15 cellular contexts compared by ENCODE assay signal in the genomic region with DNA sequence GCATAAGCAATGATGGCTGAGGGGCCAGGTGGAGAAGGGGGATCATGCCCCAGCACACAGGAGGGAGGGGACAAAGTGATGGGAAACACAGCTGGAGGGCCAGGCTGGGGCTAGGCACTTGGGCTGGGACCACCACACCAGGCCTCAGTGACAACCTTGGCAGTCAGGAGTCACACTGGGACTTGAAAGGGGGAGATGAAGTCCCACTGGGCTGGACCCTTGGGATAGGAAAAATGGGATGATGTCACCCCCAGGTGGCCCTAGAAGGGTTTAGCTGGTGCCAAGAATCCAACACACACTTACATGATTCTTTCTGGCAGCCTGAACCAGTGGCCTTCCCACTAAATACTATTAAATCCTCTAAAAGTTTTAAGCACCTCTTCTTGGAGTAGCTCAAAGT. TPM values are rescaled to one million over a fixed set of nuclear protein-coding genes. Genes with fewer than 3 reads are reported as not detected.
A peak's percentile ranks its signal among the peaks of the same experiment; 100 is the strongest.
DNase-seq lines count a peak whose midpoint lies in the region; ATAC-seq, FAIRE-seq and TF ChIP-seq lines count a peak whose summit lies in the region.
"Had no signal": no experiment of that assay in that cellular context is flagged by ENCODE, and none has a peak within 500 bp of the region (broad histone marks: within the 10 kb centered on the region; RNA-seq: fewer than 3 reads in every experiment).

No MANE protein-coding gene starts in this region.

- no peaks in the 10 kb centered on the region for H4K20me1 ChIP-seq in keratinocyte (ENCODE audit: control insufficient read depth, extremely low read depth, insufficient read depth, low read length)

- H3K4me3 Mint-ChIP-seq in activated naive CD8-positive, alpha-beta T cell treated with anti-CD3 and anti-CD28 coated beads for 36 hours = peak overlapping the region; percentile 44
- H3K4me3 Mint-ChIP-seq: T-helper 2 cell treated with Interferon-gamma antibody and Interleukin-4, amounts not matched to agents 5 μg/mL and 100 μg/mL, for 36 hours had no signal

- H3K36me3 ChIP-seq in A673 (ENCODE audit: insufficient read depth, low read length, poor library complexity, severe bottlenecking) (no peaks in the 10 kb centered on the region), keratinocyte (ENCODE audit: control insufficient read depth in 2 of 2, extremely low read depth in 1 of 2, insufficient read depth in 2 of 2, low read length in 2 of 2) (peaks cover 4% of the 10 kb centered on the region in 2 experiments)

- H3K4me1 ChIP-seq in A673 (ENCODE audit: insufficient read depth, low read length, poor library complexity, severe bottlenecking) (peaks cover 28% of the 10 kb centered on the region), keratinocyte (ENCODE audit: control insufficient read depth, extremely low read depth, insufficient read depth, low read length) (peaks cover 19% of the 10 kb centered on the region)

- no peak for ATAC-seq in HG03175 (IDR thresholded peaks at IDR 0.05; ENCODE audit: unreplicated experiment)
- no peak for ATAC-seq in HG03571 (IDR thresholded peaks at IDR 0.05; ENCODE audit: unreplicated experiment)
- ATAC-seq in HG03025 (IDR thresholded peaks at IDR 0.05; ENCODE audit: low FRiP score, unreplicated experiment) = no peak
- ATAC-seq: heart right ventricle had no signal

- no peaks in the 10 kb centered on the region for H3K9me1 ChIP-seq in keratinocyte (ENCODE audit: control insufficient read depth, extremely low read depth, insufficient read depth, low read length)

- H3K4me3 ChIP-seq in A673 (ENCODE audit: low read depth, low read length, poor library complexity, severe bottlenecking) = no peak overlapping the region
- no peak overlapping the region for H3K4me3 ChIP-seq in keratinocyte (ENCODE audit: control insufficient read depth in 2 of 3, extremely low read depth in 1 of 3, insufficient read depth in 2 of 3, low read depth in 1 of 3, low read length in 3 of 3)
- H3K4me3 ChIP-seq: heart right ventricle had no signal

- CTCF ChIA-PET in A673 (lab: Charles Lee) = no interaction called here

- TF ChIP-seq CTCF in A673 (conservative IDR thresholded peaks at IDR 0.05; ENCODE audit: low read depth, low read length) (no peak), keratinocyte (optimal IDR thresholded peaks at IDR 0.05 in 1 of 3, IDR thresholded peaks at IDR 0.05 in 1 of 3, conservative IDR thresholded peaks at IDR 0.05 in 1 of 3; ENCODE audit: extremely low read depth in 1 of 3, insufficient read depth in 2 of 3, low read length in 3 of 3) (peak in 2 of 3 experiments; percentile 9 to 38)

- peaks cover 61% of the 10 kb centered on the region for H3K79me2 ChIP-seq in keratinocyte (ENCODE audit: control insufficient read depth, insufficient read depth, low read length)

- POLR2A ChIA-PET in A673 (lab: Charles Lee; ENCODE audit: low non-redundant PET) = no interaction called here

- no peak for FAIRE-seq in keratinocyte (lab: Jason Lieb, UNC)

- H3K9ac ChIP-seq in keratinocyte (ENCODE audit: control insufficient read depth, extremely low read depth, insufficient read depth, low read length) = no peak overlapping the region

- H3K27ac Mint-ChIP-seq in activated naive CD8-positive, alpha-beta T cell treated with anti-CD3 and anti-CD28 coated beads for 36 hours = peak overlapping the region; percentile 95
- H3K27ac Mint-ChIP-seq: T-helper 2 cell treated with Interferon-gamma antibody and Interleukin-4, amounts not matched to agents 5 μg/mL and 100 μg/mL, for 36 hours had no signal

- no peaks in the 10 kb centered on the region for H3K9me3 Mint-ChIP-seq in activated naive CD8-positive, alpha-beta T cell treated with anti-CD3 and anti-CD28 coated beads for 36 hours
- H3K9me3 Mint-ChIP-seq: T-helper 2 cell treated with Interferon-gamma antibody and Interleukin-4, amounts not matched to agents 5 μg/mL and 100 μg/mL, for 36 hours had no signal

- H3K4me1 Mint-ChIP-seq in activated naive CD8-positive, alpha-beta T cell treated with anti-CD3 and anti-CD28 coated beads for 36 hours = peaks cover 91% of the 10 kb centered on the region

- H3K9me3 ChIP-seq in A673 (ENCODE audit: low read depth, low read length, poor library complexity, severe bottlenecking) = no peaks in the 10 kb centered on the region
- no peaks in the 10 kb centered on the region for H3K9me3 ChIP-seq in keratinocyte (ENCODE audit: control insufficient read depth, low read depth, low read length)
- H3K9me3 ChIP-seq: heart right ventricle had no signal

- BruUV-seq in A673 (replicated peaks; lab: Mats Ljungman, UMichigan) = no TSS peak

- no peak for DNase-seq in A673 (ENCODE audit: low spot score)
- DNase-seq in EH (ENCODE audit: low read depth) = peak; percentile 42
- DNase-seq in activated naive CD8-positive, alpha-beta T cell treated with anti-CD3 and anti-CD28 coated beads for 36 hours = no peak
- DNase-seq in keratinocyte (ENCODE audit: low read depth, low spot score) = no peak
- no peak for DNase-seq in NCI-H510A treated with DMSO at 0.1 percent for 48 hours (lab: John Stamatoyannopoulos, UW)
- DNase-seq: cortex of kidney, heart right ventricle, NCI-H1417 treated with DMSO at 0.1 percent for 48 hours had no signal

- no peaks in the 10 kb centered on the region for H3K27me3 Mint-ChIP-seq in activated naive CD8-positive, alpha-beta T cell treated with anti-CD3 and anti-CD28 coated beads for 36 hours

- H2AFZ ChIP-seq in keratinocyte (ENCODE audit: control insufficient read depth, low read length) = no peak overlapping the region

- no peak overlapping the region for H3K4me2 ChIP-seq in keratinocyte (ENCODE audit: control insufficient read depth, extremely low read depth, insufficient read depth, low read depth, low read length)

- peaks cover 51% of the 10 kb centered on the region for H3K36me3 Mint-ChIP-seq in activated naive CD8-positive, alpha-beta T cell treated with anti-CD3 and anti-CD28 coated beads for 36 hours

- dilution Hi-C loops in keratinocyte (cut with MboI; ENCODE audit: extremely low pct_ligation_motif_present, low sequenced_read_pairs) = no loop called here

- peak overlapping the region; percentile 56 for H3K27ac ChIP-seq in A673 (ENCODE audit: low read depth, low read length, poor library complexity, severe bottlenecking)
- H3K27ac ChIP-seq in keratinocyte (ENCODE audit: control insufficient read depth, insufficient read depth, low read length) = no peak overlapping the region

- H3K27me3 ChIP-seq in A673 (replicated peaks; ENCODE audit: insufficient read depth, low read depth, low read length, poor library complexity) (no peaks in the 10 kb centered on the region), keratinocyte (ENCODE audit: control insufficient read depth, extremely low read depth, insufficient read depth, low read length) (no peaks in the 10 kb centered on the region)
- H3K27me3 ChIP-seq: heart right ventricle had no signal

- intact Hi-C loops in A673 (cut with micrococcal nuclease; ENCODE audit: unreplicated experiment) = no loop called here

RNA-seq across cellular contexts. Expression of a gene that starts 17.1 kb away (rescaled TPM):
- 50.1 and 50.3 TPM in 2 replicates for total RNA-seq in A673 (2021)
- total RNA-seq in activated naive CD8-positive, alpha-beta T cell treated with anti-CD3 and anti-CD28 coated beads for 36 hours = 10 to 100 TPM; 52.3 to 56.1 TPM
- polyA plus RNA-seq in keratinocyte = 18.4 to 46.0 TPM (median 19.7 TPM) in 3 replicates
- 19.9 TPM for polyA plus RNA-seq in keratinocyte (2011; ENCODE audit: low read depth)
- 14.4 and 22.8 TPM in 2 replicates for polyA plus RNA-seq in keratinocyte (2011; cell fraction: cytosol; rRNA removed)
- polyA plus RNA-seq in keratinocyte (2011; cell fraction: nucleus; rRNA removed) = 54.4 and 73.4 TPM in 2 replicates
- polyA plus RNA-seq in keratinocyte (2012; ENCODE audit: low replicate concordance) = 17.7 and 30.4 TPM in 2 replicates
- polyA minus RNA-seq in keratinocyte = 30.1 to 46.5 TPM (median 44.2 TPM) in 3 replicates
- 45.1 TPM for polyA minus RNA-seq in keratinocyte (2011; cell fraction: cytosol; rRNA and poly(A)+ RNA removed)
- 27.1 and 27.3 TPM in 2 replicates for polyA minus RNA-seq in keratinocyte (2011; cell fraction: nucleus; rRNA and poly(A)+ RNA removed)

RNA-seq across cellular contexts. Expression of a gene that starts 45.2 kb away (rescaled TPM):
- not detected in 2 replicates for total RNA-seq in A673 (2021)
- total RNA-seq in activated naive CD8-positive, alpha-beta T cell treated with anti-CD3 and anti-CD28 coated beads for 36 hours = not detected
- not detected in 3 replicates for polyA plus RNA-seq in keratinocyte
- polyA plus RNA-seq in keratinocyte (2011; ENCODE audit: low read depth) = not detected
- not detected in 2 replicates for polyA plus RNA-seq in keratinocyte (2011; cell fraction: cytosol; rRNA removed)
- not detected in 2 replicates for polyA plus RNA-seq in keratinocyte (2011; cell fraction: nucleus; rRNA removed)
- polyA plus RNA-seq in keratinocyte (2012; ENCODE audit: low replicate concordance) = not detected in 2 replicates
- polyA minus RNA-seq in keratinocyte = 0.06 to 0.13 TPM in 2 of 3 replicates, not detected in the other
- polyA minus RNA-seq in keratinocyte (2011; cell fraction: cytosol; rRNA and poly(A)+ RNA removed) = not detected
- not detected in 2 replicates for polyA minus RNA-seq in keratinocyte (2011; cell fraction: nucleus; rRNA and poly(A)+ RNA removed)
- total RNA-seq: HT1080, pulmonary artery endothelial cell, ureter had no signal

RNA-seq across cellular contexts. Expression of a gene that starts 59.1 kb away (rescaled TPM):
- not detected in 2 replicates for total RNA-seq in A673 (2021)
- total RNA-seq in activated naive CD8-positive, alpha-beta T cell treated with anti-CD3 and anti-CD28 coated beads for 36 hours = not detected
- 0.03 to 0.05 TPM in 2 of 3 replicates, not detected in the other for polyA plus RNA-seq in keratinocyte
- not detected for polyA plus RNA-seq in keratinocyte (2011; ENCODE audit: low read depth)
- not detected in 2 replicates for polyA plus RNA-seq in keratinocyte (2011; cell fraction: cytosol; rRNA removed)
- polyA plus RNA-seq in keratinocyte (2011; cell fraction: nucleus; rRNA removed) = not detected in 2 replicates
- not detected in 2 replicates for polyA plus RNA-seq in keratinocyte (2012; ENCODE audit: low replicate concordance)
- 0.46 TPM in 1 of 3 replicates, not detected in the others for polyA minus RNA-seq in keratinocyte
- polyA minus RNA-seq in keratinocyte (2011; cell fraction: cytosol; rRNA and poly(A)+ RNA removed) = not detected
- not detected in 2 replicates for polyA minus RNA-seq in keratinocyte (2011; cell fraction: nucleus; rRNA and poly(A)+ RNA removed)
- total RNA-seq: HT1080, pulmonary artery endothelial cell had no signal
